Comparison of ENCODE assay signal across 35 cellular contexts in the genomic region with DNA sequence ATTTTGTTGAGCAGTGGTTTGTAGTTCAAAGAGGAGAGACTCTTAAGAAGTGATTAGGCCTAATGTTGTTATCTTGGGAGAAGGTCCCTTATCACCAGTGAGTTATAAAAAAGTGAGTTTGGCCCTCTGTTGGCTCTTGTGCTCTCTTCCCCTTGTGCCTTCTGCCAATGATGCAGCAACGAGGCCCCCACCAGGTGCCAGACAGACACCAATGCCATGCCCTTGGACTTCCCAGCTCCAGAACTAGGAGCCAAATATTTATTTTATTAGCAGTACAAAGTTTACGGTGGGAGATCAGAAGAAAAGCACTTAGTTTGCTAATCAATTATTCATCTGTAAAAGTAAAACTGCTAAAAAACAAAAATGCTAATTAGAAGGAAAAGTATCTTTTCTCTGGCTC. TPM values are rescaled to one million over a fixed set of nuclear protein-coding genes. Genes with fewer than 3 reads are reported as not detected.
"Had no signal": no experiment of that assay in that cellular context is flagged by ENCODE, and none has a peak within 500 bp of the region (broad histone marks: within the 10 kb centered on the region; RNA-seq: fewer than 3 reads in every experiment).

No MANE protein-coding gene starts in this region.

- H3K4me3 Mint-ChIP-seq: naive thymus-derived CD4-positive, alpha-beta T cell; natural killer cell; nephron; neural progenitor cell; stimulated activated memory B cell treated with anti-CD40 and anti-IgM and Interleukin-4, amounts not matched to agents 10 μg/mL and 1 μg/mL and 100 μg/mL, for 72 hours; stimulated activated naive CD8-positive, alpha-beta T cell treated with anti-CD3 and anti-CD28 coated beads, Interleukin-15, amount 100 ng/mL, for 72 hours; type B pancreatic cell had no signal

- H3K79me2 ChIP-seq: parathyroid adenoma had no signal

- H3K9me3 Mint-ChIP-seq: stimulated activated naive CD8-positive, alpha-beta T cell treated with anti-CD3 and anti-CD28 coated beads, Interleukin-15, amount 100 ng/mL, for 72 hours; type B pancreatic cell had no signal

- ATAC-seq: naive thymus-derived CD4-positive, alpha-beta T cell; natural killer cell; psoas muscle; right cardiac atrium; sciatic nerve; stimulated activated memory B cell treated with anti-CD40 and anti-IgM and Interleukin-4, amounts not matched to agents 10 μg/mL and 1 μg/mL and 100 μg/mL, for 72 hours; stimulated activated naive CD8-positive, alpha-beta T cell treated with anti-CD3 and anti-CD28 coated beads, Interleukin-15, amount 100 ng/mL, for 72 hours; stimulated activated naive CD8-positive, alpha-beta T cell treated with anti-CD3 and anti-CD28 coated beads, Interleukin-15, Interleukin-2, amounts not matched to agents 100 U/mL and 50 U/mL, for 24 hours; upper lobe of right lung had no signal

- H3K4me1 ChIP-seq: neural progenitor cell, parathyroid adenoma, psoas muscle, suprapubic skin, testis, tibial artery, transverse colon, upper lobe of right lung, uterus had no signal

- H3K4me3 ChIP-seq: neural progenitor cell, ovary, psoas muscle, skin epidermis, smooth muscle cell, spleen, suprapubic skin, testis, tibial artery, transverse colon, upper lobe of right lung, uterus had no signal

- H3K9me3 ChIP-seq: psoas muscle, testis, tibial artery, upper lobe of right lung, uterus had no signal

- H3K27me3 Mint-ChIP-seq: naive thymus-derived CD4-positive, alpha-beta T cell; progenitor cell of endocrine pancreas; stimulated activated memory B cell treated with anti-CD40 and anti-IgM and Interleukin-4, amounts not matched to agents 10 μg/mL and 1 μg/mL and 100 μg/mL, for 72 hours; stimulated activated naive CD8-positive, alpha-beta T cell treated with anti-CD3 and anti-CD28 coated beads, Interleukin-15, amount 100 ng/mL, for 72 hours; type B pancreatic cell had no signal

- H3K36me3 ChIP-seq: ovary, uterus had no signal

- H2AFZ ChIP-seq: neural progenitor cell, parathyroid adenoma had no signal

- H3K9ac ChIP-seq: neural progenitor cell, parathyroid adenoma had no signal

- H3K27me3 ChIP-seq: neural progenitor cell, ovary, spleen, suprapubic skin, testis, tibial artery, transverse colon, upper lobe of right lung, uterus had no signal

- DNase-seq: naive thymus-derived CD4-positive, alpha-beta T cell; natural killer cell; occipital lobe; ovary; posterior cingulate gyrus; psoas muscle; right cardiac atrium; spleen; stimulated activated CD4-positive, alpha-beta T cell treated with anti-CD3 and anti-CD28 coated beads, Interleukin-12 subunit alpha, Interleukin-12 subunit beta, amount 100 ng/mL, for 4 hours; stimulated activated CD4-positive, alpha-beta T cell treated with anti-CD3 and anti-CD28 coated beads, Interleukin-1b, Interleukin-23, amount 100 ng/mL, for 48 hours; stimulated activated CD4-positive, alpha-beta T cell treated with anti-CD3 and anti-CD28 coated beads, Interleukin-4, amount 100 ng/mL, for 1 hour; stimulated activated CD4-positive, alpha-beta T cell treated with anti-CD3 and anti-CD28 coated beads, Interleukin-4, amount 100 ng/mL, for 4 hours; stimulated activated CD8-positive, alpha-beta memory T cell treated with anti-CD3 and anti-CD28 coated beads, Interleukin-4, amount 100 ng/mL, for 48 hours; stimulated activated naive CD4-positive, alpha-beta T cell; stimulated activated naive CD8-positive, alpha-beta T cell treated with anti-CD3 and anti-CD28 coated beads, Interleukin-15, amount 100 ng/mL, for 72 hours; stimulated activated naive CD8-positive, alpha-beta T cell treated with anti-CD3 and anti-CD28 coated beads, Interleukin-15, Interleukin-2, amounts not matched to agents 100 U/mL and 50 U/mL, for 24 hours; substantia nigra; testis; tibial artery; transverse colon; upper lobe of right lung; uterus had no signal

- H3K27ac ChIP-seq: neural progenitor cell, ovary, parathyroid adenoma, psoas muscle, skin epidermis, spleen, suprapubic skin, testis, tibial artery, transverse colon, upper lobe of right lung, uterus had no signal

- H3K27ac Mint-ChIP-seq: naive thymus-derived CD4-positive, alpha-beta T cell; natural killer cell; nephron; neural progenitor cell; progenitor cell of endocrine pancreas; stimulated activated memory B cell treated with anti-CD40 and anti-IgM and Interleukin-4, amounts not matched to agents 10 μg/mL and 1 μg/mL and 100 μg/mL, for 72 hours; type B pancreatic cell had no signal

- H3K4me1 Mint-ChIP-seq: natural killer cell; nephron; neural progenitor cell; stimulated activated memory B cell treated with anti-CD40 and anti-IgM and Interleukin-4, amounts not matched to agents 10 μg/mL and 1 μg/mL and 100 μg/mL, for 72 hours had no signal

- H3K4me2 ChIP-seq: neural progenitor cell, smooth muscle cell had no signal

RNA-seq across cellular contexts. Expression of gene CXCL9, which starts 43.8 kb away (rescaled TPM):
- total RNA-seq: naive thymus-derived CD4-positive, alpha-beta T cell; natural killer cell; occipital lobe; osteoblast; progenitor cell of endocrine pancreas; renal cortical epithelial cell had no signal
- polyA plus RNA-seq: naive thymus-derived CD4-positive, alpha-beta T cell; neural cell had no signal

RNA-seq across cellular contexts. Expression of gene CXCL10, which starts 59.7 kb away (rescaled TPM):
- total RNA-seq: natural killer cell, osteoblast, progenitor cell of endocrine pancreas, suprapubic skin, testis had no signal
- polyA plus RNA-seq: naive thymus-derived CD4-positive, alpha-beta T cell; neural cell had no signal
